ENCODE assay signal across 12 cellular contexts in the genomic region with DNA sequence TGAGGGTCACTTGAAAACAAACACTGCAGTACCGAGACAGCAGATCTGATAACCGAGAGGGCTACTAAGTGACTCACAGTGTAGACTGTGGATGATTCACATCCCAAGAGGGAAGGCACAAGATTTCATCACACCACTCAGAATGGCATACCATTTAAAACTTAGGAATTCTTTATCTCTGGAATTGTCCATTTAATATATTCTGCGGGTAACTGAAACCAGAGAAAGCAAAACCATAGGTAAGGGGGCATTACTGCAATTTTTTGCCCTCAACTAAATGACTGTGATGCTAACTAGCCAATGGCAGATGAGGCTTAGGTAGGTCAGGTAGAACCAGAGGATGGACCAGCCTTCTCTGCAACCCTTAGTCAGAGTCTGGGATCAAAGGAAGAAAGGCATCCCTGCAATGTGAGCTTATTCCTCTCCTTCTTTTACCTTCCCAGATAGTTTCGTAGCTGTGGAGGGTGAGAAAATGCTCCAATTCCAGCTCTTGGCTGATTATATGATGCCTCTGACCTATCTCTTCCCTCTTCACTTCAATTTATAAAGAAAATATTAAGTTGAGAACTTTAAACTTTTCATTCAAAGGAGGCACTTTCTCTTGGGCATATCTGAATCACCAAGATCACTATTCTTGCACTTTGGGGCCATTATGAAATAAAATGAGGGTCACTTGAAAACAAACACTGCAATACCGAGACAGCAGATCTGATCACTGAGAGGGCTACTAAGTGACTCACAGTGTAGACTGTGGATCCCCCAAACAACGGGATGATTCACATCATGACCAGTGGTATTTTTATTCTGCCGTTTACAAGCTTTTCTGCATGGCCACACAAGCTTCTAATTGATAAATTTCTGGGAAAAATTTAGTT. TPM values are rescaled to one million over a fixed set of nuclear protein-coding genes. Genes with fewer than 3 reads are reported as not detected.
DNase-seq lines count a peak whose midpoint lies in the region; ATAC-seq and TF ChIP-seq lines count a peak whose summit lies in the region.
"Had no signal": no experiment of that assay in that cellular context is flagged by ENCODE, and none has a peak within 500 bp of the region (broad histone marks: within the 10 kb centered on the region; RNA-seq: fewer than 3 reads in every experiment).

No MANE protein-coding gene starts in this region.

- H2AK9ac ChIP-seq in IMR-90 (replicated peaks; ENCODE audit: low read depth, low read length, poor library complexity): peak overlapping the region; percentile 31

- POLR2A ChIA-PET in IMR-90 (lab: Charles Lee; ENCODE audit: unreplicated experiment) (no interaction called here), GM10248 (lab: Yijun Ruan, JAX) (no interaction called here)

- H3K56ac ChIP-seq in IMR-90 (ENCODE audit: extremely low read depth, insufficient read depth, low read length): peak overlapping the region; percentile 58; the same call in 1 of the 2 replicates

- H3K27me3 ChIP-seq in ACC112 (ENCODE audit: insufficient read depth, low read length): no peaks in the 10 kb centered on the region
- no peaks in the 10 kb centered on the region for H3K27me3 ChIP-seq in IMR-90 (ENCODE audit: control insufficient read depth, insufficient read depth, low read length)
- H3K27me3 ChIP-seq in body of pancreas: no peaks in the 10 kb centered on the region
- H3K27me3 ChIP-seq: Peyer's patch had no signal

- peak; percentile 90 for DNase-seq in IMR-90
- DNase-seq in body of pancreas: no peak
- DNase-seq in islet precursor cell: peak; percentile 92
- no peak for DNase-seq in NCI-H748 (lab: John Stamatoyannopoulos, UW; ENCODE audit: unreplicated experiment)
- DNase-seq in GM10248 (ENCODE audit: extremely low spot score): no peak
- DNase-seq in NCI-H2196 treated with DMSO at 0.1 percent for 48 hours (lab: John Stamatoyannopoulos, UW; ENCODE audit: unreplicated experiment): no peak
- DNase-seq: C1 segment of cervical spinal cord; Kasumi-1; Peyer's patch; stimulated activated CD4-positive, alpha-beta T cell treated with anti-CD3 and anti-CD28 coated beads, Interleukin-4, amount 100 ng/mL, for 24 hours had no signal

- H3K14ac ChIP-seq in IMR-90 (replicated peaks; ENCODE audit: low read depth, low read length): peak overlapping the region; percentile 49

- peak overlapping the region; percentile 86 for H2BK120ac ChIP-seq in IMR-90 (ENCODE audit: low read depth, low read length)

- H3K4me1 ChIP-seq in ACC112 (ENCODE audit: control insufficient read depth, insufficient read depth, low read length, unreplicated experiment): peaks cover 44% of the 10 kb centered on the region
- peaks cover 3% of the 10 kb centered on the region; the same call in 1 of the 2 replicates for H3K4me1 ChIP-seq in IMR-90 (ENCODE audit: control insufficient read depth, insufficient read depth, low read length)
- H3K4me1 ChIP-seq in body of pancreas: peaks cover 16% of the 10 kb centered on the region
- H3K4me1 ChIP-seq: Peyer's patch had no signal

- peak overlapping the region; percentile 77 for H3K23ac ChIP-seq in IMR-90 (ENCODE audit: low read depth, low read length)

- TF ChIP-seq POLR2A in IMR-90 (IDR thresholded peaks at IDR 0.05; ENCODE audit: low read depth, low read length) (no peak), body of pancreas (IDR thresholded peaks at IDR 0.05) (no peak)

- H3K4me3 ChIP-seq in ACC112 (ENCODE audit: low read depth, low read length) (peak overlapping the region; percentile 70), IMR-90 (ENCODE audit: insufficient read depth, low read depth, low read length) (peak overlapping the region; percentile 3; the same call in 1 of the 2 replicates), body of pancreas (no peak overlapping the region)
- H3K4me3 ChIP-seq: Peyer's patch had no signal

- H3K9ac ChIP-seq in IMR-90 (ENCODE audit: low read depth, low read length): 0 out of 2 replicates have a peak overlapping the region, but pooled peaks have one; percentile 3

- CTCF ChIA-PET in IMR-90 (lab: Yijun Ruan, JAX): interaction anchor here (1.2 to 1.8 kb wide), 3 partner anchors 9 to 26 kb away, joined by 3 to 6 read pairs (median 3); no protein-coding TSS in a partner anchor
- CTCF ChIA-PET in GM10248 (lab: Yijun Ruan, JAX): interaction anchor here (0.7 to 1.5 kb wide), 6 partner anchors 9 to 160 kb away, joined by 3 to 5 read pairs (median 4); no protein-coding TSS in a partner anchor

- peak overlapping the region; percentile 45; the same call in 1 of the 2 replicates for H4K5ac ChIP-seq in IMR-90 (ENCODE audit: low read depth, low read length)

- peak overlapping the region; percentile 60; the same call in 2 of the 3 replicates for H2BK15ac ChIP-seq in IMR-90 (ENCODE audit: low read depth, low read length)

- H3K36me3 ChIP-seq in ACC112 (ENCODE audit: insufficient read depth, low read length) (no peaks in the 10 kb centered on the region), IMR-90 (ENCODE audit: control insufficient read depth, insufficient read depth, low read length) (no peaks in the 10 kb centered on the region), body of pancreas (replicated peaks in 1 of 2; ENCODE audit: insufficient read depth in 1 of 2, low read depth in 2 of 2) (no peaks in the 10 kb centered on the region)
- H3K36me3 ChIP-seq: Peyer's patch had no signal

- H4K91ac ChIP-seq in IMR-90 (ENCODE audit: insufficient read depth, low read depth, low read length): peak overlapping the region; percentile 73

- no peaks in the 10 kb centered on the region for H3K9me3 ChIP-seq in IMR-90 (ENCODE audit: control insufficient read depth, insufficient read depth, low read length)
- H3K9me3 ChIP-seq in body of pancreas: no peaks in the 10 kb centered on the region
- H3K9me3 ChIP-seq: Peyer's patch had no signal

- TF ChIP-seq RAD21 in IMR-90 (IDR thresholded peaks at IDR 0.05; ENCODE audit: low read length): no peak

- peak overlapping the region; percentile 30; the same call in 1 of the 2 replicates for H3K18ac ChIP-seq in IMR-90 (ENCODE audit: low read depth, low read length)

- peak overlapping the region; percentile 81 for H2BK20ac ChIP-seq in IMR-90 (ENCODE audit: low read depth, low read length)

- dilution Hi-C loops in IMR-90 (cut with HindIII; ENCODE audit: low sequenced_read_pairs, unreplicated experiment): no loop called here

- WGBS in IMR-90 (ENCODE audit: extremely low coverage in 2 of 2, insufficient read length in 1 of 2), 2 experiments: 0% methylated on average over 1 of the region's 7 CpGs; no CpG with 5 or more reads in 1 of the 2 experiments
- 62 to 73% methylated on average over 7 of the region's 7 CpGs for WGBS in body of pancreas, 2 donors

- no peaks in the 10 kb centered on the region for H3K79me1 ChIP-seq in IMR-90 (ENCODE audit: low read depth in 1 of 2, low read length in 2 of 2)

- peak overlapping the region; percentile 10 to 60; a peak in 2 of 4 replicates for H4K8ac ChIP-seq in IMR-90 (ENCODE audit: low read depth in 2 of 2, low read length in 2 of 2)

- intact Hi-C loops in IMR-90 (cut with micrococcal nuclease) (loop anchor here (2.0 kb wide), 2 partner anchors 34 to 62 kb away; a partner anchor contains a TSS), body of pancreas (cut with DNase I) (no loop called here)

- TF ChIP-seq CTCF in IMR-90 (conservative IDR thresholded peaks at IDR 0.05; ENCODE audit: low read depth, low read length) (no peak), body of pancreas (IDR thresholded peaks at IDR 0.05) (no peak), GM10248 (IDR thresholded peaks at IDR 0.05; ENCODE audit: control extremely low read depth, extremely low read depth, low read depth, missing control alignments) (no peak)

- in situ Hi-C loops in IMR-90 (cut with MboI; ENCODE audit: low sequenced_read_pairs): no loop called here

- H4K20me1 ChIP-seq in IMR-90 (ENCODE audit: insufficient read depth, low read length): peaks cover 4% of the 10 kb centered on the region

- peaks cover 3% of the 10 kb centered on the region for H3K9me1 ChIP-seq in IMR-90 (ENCODE audit: insufficient read depth, low read length)

- H3K4ac ChIP-seq in IMR-90 (ENCODE audit: low read depth, low read length): peak overlapping the region; percentile 85

- H2AFZ ChIP-seq in ACC112 (ENCODE audit: low read length, unreplicated experiment) (peak overlapping the region; percentile 35), IMR-90 (replicated peaks; ENCODE audit: low read length, poor library complexity) (no peak overlapping the region)

- H2AK5ac ChIP-seq in IMR-90 (ENCODE audit: low read depth, low read length): peak overlapping the region; percentile 96

- H3K79me2 ChIP-seq in ACC112 (ENCODE audit: control insufficient read depth, insufficient read depth, low read length, unreplicated experiment): no peaks in the 10 kb centered on the region

- peak; percentile 88 for ATAC-seq in IMR-90 (ENCODE audit: low read depth)
- peak; percentile 69 for ATAC-seq in body of pancreas
- ATAC-seq in HG03521 (IDR thresholded peaks at IDR 0.05; ENCODE audit: unreplicated experiment): no peak

- H3K4me2 ChIP-seq in IMR-90 (ENCODE audit: low read depth, low read length): peak overlapping the region; percentile 86

- BruUV-seq in IMR-90 (replicated peaks; lab: Mats Ljungman, UMichigan): no TSS peak

- peak overlapping the region; percentile 93 for H2BK5ac ChIP-seq in IMR-90 (ENCODE audit: low read depth, low read length, poor library complexity, severe bottlenecking)

- H3K27ac ChIP-seq in ACC112 (ENCODE audit: low read depth, low read length) (peak overlapping the region; percentile 94), IMR-90 (ENCODE audit: insufficient read depth, low read length) (peak overlapping the region; percentile 56), body of pancreas (no peak overlapping the region)
- H3K27ac ChIP-seq: Peyer's patch had no signal

RNA-seq across cellular contexts. Expression of a gene that starts 6.8 kb away (rescaled TPM):
- total RNA-seq in IMR-90 (2012; rRNA removed): not detected in 2 replicates
- polyA plus RNA-seq in IMR-90 (2012; rRNA removed): not detected in 2 replicates
- polyA plus RNA-seq in IMR-90 (2012; cell fraction: cytosol; rRNA removed): not detected in 2 replicates
- not detected in 2 replicates for polyA plus RNA-seq in IMR-90 (2012; cell fraction: nucleus; rRNA removed; ENCODE audit: low replicate concordance)
- total RNA-seq in body of pancreas: 1 to 10 TPM; 1.3 to 3.1 TPM

RNA-seq across cellular contexts. Expression of a gene that starts 22.6 kb away (rescaled TPM):
- total RNA-seq in IMR-90 (2012; rRNA removed): under 0.01 TPM in 2 replicates
- 0.07 TPM in 1 of 2 replicates, not detected in the other for polyA plus RNA-seq in IMR-90 (2012; rRNA removed)
- polyA plus RNA-seq in IMR-90 (2012; cell fraction: cytosol; rRNA removed): not detected in 2 replicates
- polyA plus RNA-seq in IMR-90 (2012; cell fraction: nucleus; rRNA removed; ENCODE audit: low replicate concordance): not detected in 2 replicates
- total RNA-seq in body of pancreas: 1 to 10 TPM; 1.3 to 4.3 TPM
- total RNA-seq: Peyer's patch had no signal

RNA-seq across cellular contexts. Expression of a gene that starts 33.1 kb away (rescaled TPM):
- total RNA-seq in IMR-90 (2012; rRNA removed): 1.1 TPM in 2 replicates
- polyA plus RNA-seq in IMR-90 (2012; rRNA removed): 0.57 and 1.1 TPM in 2 replicates
- 0.29 and 0.74 TPM in 2 replicates for polyA plus RNA-seq in IMR-90 (2012; cell fraction: cytosol; rRNA removed)
- 0.62 and 1.1 TPM in 2 replicates for polyA plus RNA-seq in IMR-90 (2012; cell fraction: nucleus; rRNA removed; ENCODE audit: low replicate concordance)
- total RNA-seq in body of pancreas: 1 to 10 TPM in 1 of 2 donors, not detected in 1; 1.8 TPM

RNA-seq across cellular contexts. Expression of a gene that starts 33.3 kb away (rescaled TPM):
- total RNA-seq in IMR-90 (2012; rRNA removed) (2.5 and 3.9 TPM in 2 replicates), body of pancreas (10 to 100 TPM in 1 of 2 donors, 1 to 10 TPM in 1; 8.6 to 14.8 TPM)
- 18.1 and 18.3 TPM in 2 replicates for polyA plus RNA-seq in IMR-90 (2012; rRNA removed)
- 5.3 and 7.4 TPM in 2 replicates for polyA plus RNA-seq in IMR-90 (2012; cell fraction: cytosol; rRNA removed)
- polyA plus RNA-seq in IMR-90 (2012; cell fraction: nucleus; rRNA removed; ENCODE audit: low replicate concordance): 9.1 and 17.6 TPM in 2 replicates

RNA-seq across cellular contexts. Expression of a gene that starts 49.1 kb away (rescaled TPM):
- total RNA-seq in IMR-90 (2012; rRNA removed) (0.56 and 1.4 TPM in 2 replicates), body of pancreas (100 to 1,000 TPM; 162 to 228 TPM)
- polyA plus RNA-seq in IMR-90 (2012; rRNA removed): 1.9 and 2.7 TPM in 2 replicates
- 0.65 and 1.2 TPM in 2 replicates for polyA plus RNA-seq in IMR-90 (2012; cell fraction: cytosol; rRNA removed)
- 0.10 and 0.57 TPM in 2 replicates for polyA plus RNA-seq in IMR-90 (2012; cell fraction: nucleus; rRNA removed; ENCODE audit: low replicate concordance)

Comparison
In these comparisons a context has a peak if more than half of its experiments do, and no peak if none do; other contexts are left out.
1. H3K27ac ChIP-seq: peak in ACC112 (single experiment) and IMR-90 (single experiment); none in body of pancreas (0 of 4).
2. H3K4me3 ChIP-seq: peak in ACC112 (single experiment) and IMR-90 (single experiment); none in body of pancreas (0 of 2).
3. DNase-seq: peak in IMR-90 (single experiment) and islet precursor cell (single experiment); none in body of pancreas (0 of 4), NCI-H748 (single experiment), GM10248 (single experiment) and NCI-H2196 treated with DMSO at 0.1 percent for 48 hours (single experiment).